ENCODE assay signal across 9 cellular contexts in the genomic region with DNA sequence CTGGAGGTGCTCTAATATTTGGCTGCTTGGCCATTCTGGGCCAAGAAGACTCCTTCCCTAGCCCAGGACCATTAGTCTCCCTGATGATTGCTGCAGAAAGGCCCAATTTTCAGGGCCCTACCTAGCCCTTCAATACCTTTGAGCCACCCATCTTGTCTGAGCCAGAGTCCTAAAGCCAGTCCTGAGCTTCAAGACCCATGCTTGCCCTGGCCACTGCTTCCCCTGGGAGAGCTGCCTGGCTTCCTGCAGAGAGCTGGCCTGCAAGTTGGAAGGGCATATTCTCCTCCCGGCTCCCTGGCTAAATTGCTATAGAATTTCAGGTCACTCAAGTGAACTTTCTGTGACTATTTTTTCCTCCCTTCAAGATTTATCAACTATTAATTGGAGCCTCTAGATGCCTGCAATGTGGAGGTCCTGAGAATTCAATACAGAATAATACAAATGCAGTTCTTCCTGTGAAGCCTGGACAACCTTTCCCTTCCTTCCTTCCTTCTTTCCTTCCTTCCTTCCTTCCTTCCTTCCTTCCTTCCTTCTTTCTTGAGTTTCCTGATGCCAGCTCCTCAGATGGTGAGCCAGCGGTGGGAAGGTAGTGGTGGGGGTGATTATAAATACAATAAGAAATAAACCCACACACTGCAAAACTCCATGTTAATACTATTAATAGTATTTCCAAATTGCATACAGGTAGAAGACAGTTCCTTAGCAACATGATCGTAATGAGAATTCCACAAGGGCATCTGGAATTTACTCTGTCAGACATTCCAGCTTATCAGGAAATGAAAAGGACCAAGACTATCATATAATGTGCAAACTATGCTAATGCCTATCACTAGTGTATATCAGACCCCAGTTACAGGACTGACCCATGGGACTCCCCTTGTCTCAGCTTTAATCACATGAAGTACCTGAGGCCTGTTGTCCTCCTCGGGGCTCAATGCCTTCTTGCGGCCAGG.
DNase-seq lines count a peak whose midpoint lies in the region; ATAC-seq and TF ChIP-seq lines count a peak whose summit lies in the region.
"Had no signal": no experiment of that assay in that cellular context is flagged by ENCODE, and none has a peak within 500 bp of the region (broad histone marks: within the 10 kb centered on the region; RNA-seq: fewer than 3 reads in every experiment).

No MANE protein-coding gene starts in this region.

- H3K4me3 Mint-ChIP-seq in chondrocyte (ENCODE audit: unreplicated experiment) (no peak overlapping the region), neural crest cell (no peak overlapping the region)

- H3K9me3 Mint-ChIP-seq in chondrocyte (ENCODE audit: low read depth): peaks cover 2% of the 10 kb centered on the region
- peaks cover under 1% of the 10 kb centered on the region for H3K9me3 Mint-ChIP-seq in neural crest cell

- H3K36me3 Mint-ChIP-seq in chondrocyte (ENCODE audit: low read depth) (no peaks in the 10 kb centered on the region), neural crest cell (ENCODE audit: low read depth) (peaks cover 5% of the 10 kb centered on the region)

- H3K36me3 ChIP-seq in BLaER1 treated with 17β-estradiol and CSF1 and Interleukin-3, amounts not matched to agents 10 nM and 100 nM: 0 out of 22 replicates have a peak, but pooled peaks cover 0 to under 1% (median 0%) of the 10 kb centered on the region in 11 experiments
- H3K36me3 ChIP-seq in MM.1S (replicated peaks; ENCODE audit: insufficient read depth, low read length): no peaks in the 10 kb centered on the region
- H3K36me3 ChIP-seq in brain microvascular endothelial cell (replicated peaks): no peaks in the 10 kb centered on the region

- H2AFZ ChIP-seq in MM.1S (ENCODE audit: low read length): no peak overlapping the region

- peak overlapping the region; percentile 74 to 96 (median 87) for H3K4me2 ChIP-seq in BLaER1 treated with 17β-estradiol and CSF1 and Interleukin-3, amounts not matched to agents 10 nM and 100 nM
- H3K4me2 ChIP-seq in MM.1S (ENCODE audit: low read depth, low read length): peak overlapping the region; percentile 38; the same call in 1 of the 2 replicates

- no peak for ATAC-seq in GM19467 (IDR thresholded peaks at IDR 0.05; ENCODE audit: unreplicated experiment)

- H3K27ac Mint-ChIP-seq in chondrocyte (ENCODE audit: unreplicated experiment): peak overlapping the region; percentile 53
- peak overlapping the region; percentile 21 for H3K27ac Mint-ChIP-seq in neural crest cell (ENCODE audit: unreplicated experiment)

- H3K9me3 ChIP-seq in BLaER1 treated with 17β-estradiol and CSF1 and Interleukin-3, amounts not matched to agents 10 nM and 100 nM (replicated peaks in 1 of 11): peaks cover 0 to 15% (median 0%) of the 10 kb centered on the region in 11 experiments; a peak in 9 of 22 replicates
- H3K9me3 ChIP-seq in MM.1S (replicated peaks; ENCODE audit: insufficient read depth, low read length): no peaks in the 10 kb centered on the region

- TF ChIP-seq CTCF in MM.1S (IDR thresholded peaks at IDR 0.05; ENCODE audit: low read length) (no peak), chondrocyte (IDR thresholded peaks at IDR 0.05) (no peak), neural crest cell (conservative IDR thresholded peaks at IDR 0.05) (no peak), brain microvascular endothelial cell (IDR thresholded peaks at IDR 0.05; ENCODE audit: low read depth, low read length, missing control alignments) (no peak)

- DNase-seq in MM.1S: no peak
- DNase-seq in chondrocyte (ENCODE audit: low spot score): no peak
- DNase-seq in neural crest cell (ENCODE audit: low read depth, low spot score): no peak
- DNase-seq in GOT3 (lab: John Stamatoyannopoulos, UW): no peak
- no peak for DNase-seq in brain microvascular endothelial cell
- no peak for DNase-seq in NCI-H2081 treated with DMSO at 0.1 percent for 48 hours (lab: John Stamatoyannopoulos, UW)
- DNase-seq: NCI-H187 treated with DMSO at 0.1 percent for 48 hours had no signal

- in situ Hi-C loops in brain microvascular endothelial cell (cut with HindIII; ENCODE audit: low pct_ligation_motif_present, low sequenced_read_pairs): no loop called here

- H3K9me2 ChIP-seq in MM.1S (replicated peaks; ENCODE audit: insufficient read depth, low read length): no peaks in the 10 kb centered on the region

- no peaks in the 10 kb centered on the region for H3K79me2 ChIP-seq in MM.1S (ENCODE audit: low read length)

- H3K4me1 Mint-ChIP-seq in chondrocyte (ENCODE audit: low read depth) (peaks cover 95% of the 10 kb centered on the region), neural crest cell (peaks cover 84% of the 10 kb centered on the region)

- peaks cover 12% of the 10 kb centered on the region for H3F3A ChIP-seq in MM.1S (ENCODE audit: insufficient read depth, low read length)

- H3K27me3 Mint-ChIP-seq in chondrocyte (ENCODE audit: low read depth): no peaks in the 10 kb centered on the region
- no peaks in the 10 kb centered on the region for H3K27me3 Mint-ChIP-seq in neural crest cell (ENCODE audit: low read depth)

- no peaks in the 10 kb centered on the region for H3K27me3 ChIP-seq in BLaER1 treated with 17β-estradiol and CSF1 and Interleukin-3, amounts not matched to agents 10 nM and 100 nM
- H3K27me3 ChIP-seq in MM.1S (replicated peaks; ENCODE audit: insufficient read depth, low read length) (no peaks in the 10 kb centered on the region), brain microvascular endothelial cell (replicated peaks) (no peaks in the 10 kb centered on the region)

- H3K27ac ChIP-seq in BLaER1 treated with 17β-estradiol and CSF1 and Interleukin-3, amounts not matched to agents 10 nM and 100 nM: peak overlapping the region; percentile 96 to 100 (median 99)
- peak overlapping the region; percentile 97 for H3K27ac ChIP-seq in MM.1S (ENCODE audit: low read length)
- H3K27ac ChIP-seq in brain microvascular endothelial cell: no peak overlapping the region

- peak overlapping the region; percentile 80 to 95 (median 87) for H3K9ac ChIP-seq in BLaER1 treated with 17β-estradiol and CSF1 and Interleukin-3, amounts not matched to agents 10 nM and 100 nM
- 0 out of 2 replicates have a peak overlapping the region, but pooled peaks have one; percentile 11 for H3K9ac ChIP-seq in MM.1S (ENCODE audit: low read length)

- peak overlapping the region in 4 of 10 experiments; percentile 6 to 38 (median 24); a peak in 7 of 20 replicates for H3K4me3 ChIP-seq in BLaER1 treated with 17β-estradiol and CSF1 and Interleukin-3, amounts not matched to agents 10 nM and 100 nM
- H3K4me3 ChIP-seq in MM.1S (ENCODE audit: low read length): no peak overlapping the region
- no peak overlapping the region for H3K4me3 ChIP-seq in brain microvascular endothelial cell (ENCODE audit: low read depth, low read length)

- peaks cover 91 to 95% (median 94%) of the 10 kb centered on the region in 10 experiments for H3K4me1 ChIP-seq in BLaER1 treated with 17β-estradiol and CSF1 and Interleukin-3, amounts not matched to agents 10 nM and 100 nM
- H3K4me1 ChIP-seq in MM.1S (ENCODE audit: low read length): peaks cover 22% of the 10 kb centered on the region

- H4K20me1 ChIP-seq in BLaER1 treated with 17β-estradiol and CSF1 and Interleukin-3, amounts not matched to agents 10 nM and 100 nM: no peaks in the 10 kb centered on the region
- H4K20me1 ChIP-seq in MM.1S (ENCODE audit: insufficient read depth, low read length): no peaks in the 10 kb centered on the region
